13 cellular contexts compared by ENCODE assay signal in the genomic region with DNA sequence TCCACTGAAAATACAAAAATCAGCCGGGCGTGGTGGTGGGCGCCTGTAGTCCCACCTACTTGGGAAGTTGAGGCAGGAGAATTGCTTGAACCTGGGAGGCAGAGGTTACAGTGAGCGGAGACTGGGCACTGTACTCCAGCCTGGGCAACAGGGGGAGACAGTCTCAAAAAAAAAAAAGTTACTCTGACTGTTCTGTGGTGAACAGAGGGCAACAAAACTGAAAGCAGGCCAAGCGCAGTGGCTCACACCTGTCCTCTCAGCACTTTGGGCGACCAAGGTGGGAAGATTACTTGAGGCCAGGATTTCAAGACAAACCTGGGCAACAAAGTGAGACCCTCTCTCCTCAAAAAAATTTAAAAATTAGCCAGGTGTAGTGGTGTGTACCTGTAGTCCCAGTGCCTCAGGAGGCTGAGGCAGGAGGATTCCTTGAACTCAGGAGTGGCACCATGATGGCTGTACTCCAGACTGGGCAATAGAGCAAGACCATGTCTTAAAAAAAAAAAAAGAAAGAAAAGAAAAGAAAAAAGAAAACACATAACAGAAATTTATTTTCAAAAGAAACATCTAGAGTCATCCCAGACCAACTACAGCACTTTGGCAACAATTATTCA. TPM values are rescaled to one million over a fixed set of nuclear protein-coding genes. Genes with fewer than 3 reads are reported as not detected.
DNase-seq lines count a peak whose midpoint lies in the region; ATAC-seq, FAIRE-seq and TF ChIP-seq lines count a peak whose summit lies in the region.
"Had no signal": no experiment of that assay in that cellular context is flagged by ENCODE, and none has a peak within 500 bp of the region (broad histone marks: within the 10 kb centered on the region; RNA-seq: fewer than 3 reads in every experiment).

No MANE protein-coding gene starts in this region.

- H3K36me3 ChIP-seq in RWPE2 (ENCODE audit: low read depth) (no peaks in the 10 kb centered on the region), adrenal gland (replicated peaks in 1 of 2) (no peaks in the 10 kb centered on the region)
- H3K36me3 ChIP-seq: right lobe of liver, SJCRH30 had no signal

- no peaks in the 10 kb centered on the region for H3K23me2 ChIP-seq in H9 (ENCODE audit: insufficient read length, low read depth, low read length, poor library complexity, severe bottlenecking)

- H3K56ac ChIP-seq in H9 (ENCODE audit: insufficient read length, low read depth, low read length) = no peak overlapping the region

- no peak overlapping the region for H4K5ac ChIP-seq in H9 (ENCODE audit: insufficient read length, low read depth, low read length)

- H3K4me3 Mint-ChIP-seq in H9 = no peak overlapping the region
- H3K4me3 Mint-ChIP-seq: CD4-positive, alpha-beta T cell had no signal

- H2BK15ac ChIP-seq in H9 (ENCODE audit: low read depth, low read length) = no peak overlapping the region

- no peak for FAIRE-seq in GM19239 (lab: Jason Lieb, UNC)

- no peak overlapping the region for H3K4ac ChIP-seq in H9 (ENCODE audit: low read depth, low read length)

- H2AFZ ChIP-seq in H9 (ENCODE audit: low read length) = no peak overlapping the region

- TF ChIP-seq CTCF in GM12865 (IDR thresholded peaks at IDR 0.05; ENCODE audit: insufficient read depth, low read depth, low read length, missing control alignments) = peak; percentile 8
- peak; percentile 56; the same call in 2 of the 3 replicates for TF ChIP-seq CTCF in H9 (conservative IDR thresholded peaks at IDR 0.05)
- peak; percentile 17 for TF ChIP-seq CTCF in RWPE2 (IDR thresholded peaks at IDR 0.05; ENCODE audit: poor library complexity, severe bottlenecking)
- peak; percentile 11 for TF ChIP-seq CTCF in fibroblast of mammary gland (conservative IDR thresholded peaks at IDR 0.05; ENCODE audit: control insufficient read depth, insufficient read depth, low read depth, low read length)
- no peak for TF ChIP-seq CTCF in adrenal gland (IDR thresholded peaks at IDR 0.05)

- intact Hi-C loops in adrenal gland (cut with DNase I) = no loop called here

- no peak overlapping the region for H3K4me2 ChIP-seq in H9 (ENCODE audit: insufficient read depth, insufficient read length, low read length)

- ATAC-seq in RWPE2 (ENCODE audit: low read depth) = 0 out of 3 replicates have a peak, but pooled peaks have one; percentile 36

- H3K9me3 ChIP-seq in H9 (ENCODE audit: control insufficient read depth, low read depth, low read length) (no peaks in the 10 kb centered on the region), RWPE2 (ENCODE audit: severe bottlenecking) (no peaks in the 10 kb centered on the region), adrenal gland (replicated peaks in 1 of 3) (no peaks in the 10 kb centered on the region)
- H3K9me3 ChIP-seq: right lobe of liver, SJCRH30 had no signal

- no peak overlapping the region for H2BK20ac ChIP-seq in H9 (ENCODE audit: low read depth, low read length, poor library complexity, severe bottlenecking)

- no peaks in the 10 kb centered on the region for H4K20me1 ChIP-seq in H9 (ENCODE audit: control insufficient read depth, insufficient read depth, insufficient read length)

- no peak overlapping the region for H3K14ac ChIP-seq in H9 (ENCODE audit: insufficient read depth, low read length)

- H3K27me3 ChIP-seq in H9 (ENCODE audit: insufficient read depth, low read length) (no peaks in the 10 kb centered on the region), RWPE2 (ENCODE audit: insufficient read depth, poor library complexity, severe bottlenecking) (no peaks in the 10 kb centered on the region), adrenal gland (no peaks in the 10 kb centered on the region)
- H3K27me3 ChIP-seq: right lobe of liver, SJCRH30 had no signal

- H3K27me3 Mint-ChIP-seq in H9 (ENCODE audit: low read depth) = no peaks in the 10 kb centered on the region
- H3K27me3 Mint-ChIP-seq: CD4-positive, alpha-beta T cell had no signal

- no CpG with 5 or more reads among the region's 6 CpGs for WGBS in H9 (ENCODE audit: extremely low coverage, insufficient read length, low lambda C conversion rate)
- WGBS in adrenal gland, 4 donors = 94 to 100% (median 97%) methylated on average over 6 of the region's 6 CpGs

- TF ChIP-seq POLR2A in adrenal gland (IDR thresholded peaks at IDR 0.05) = no peak

- H2BK12ac ChIP-seq in H9 (ENCODE audit: insufficient read length, low read depth, low read length) = no peak overlapping the region

- no peaks in the 10 kb centered on the region for H3K79me1 ChIP-seq in H9 (ENCODE audit: insufficient read depth, low read depth, low read length, poor library complexity, severe bottlenecking)

- H3K9ac ChIP-seq in H9 (ENCODE audit: extremely low read depth, insufficient read length, low read length) = no peak overlapping the region

- H2AK5ac ChIP-seq in H9 (ENCODE audit: insufficient read length, low read length) = no peak overlapping the region

- no peak overlapping the region for H3K18ac ChIP-seq in H9 (ENCODE audit: insufficient read length, low read depth, low read length)

- no peak overlapping the region for H4K8ac ChIP-seq in H9 (replicated peaks; ENCODE audit: insufficient read length, low read depth, low read length)

- no peak overlapping the region for H4K91ac ChIP-seq in H9 (ENCODE audit: insufficient read length, low read depth, low read length)

- H2BK120ac ChIP-seq in H9 (ENCODE audit: low read depth, low read length, poor library complexity, severe bottlenecking) = no peak overlapping the region

- no peak overlapping the region for H3T11ph ChIP-seq in H9 (ENCODE audit: low read length)

- H3K79me2 ChIP-seq in H9 (ENCODE audit: insufficient read depth, low read length) = no peaks in the 10 kb centered on the region

- no peak overlapping the region for H3K27ac ChIP-seq in H9 (ENCODE audit: insufficient read length, low read depth, low read length)
- H3K27ac ChIP-seq in RWPE2 (ENCODE audit: poor library complexity, severe bottlenecking) = no peak overlapping the region
- H3K27ac ChIP-seq in adrenal gland = no peak overlapping the region
- H3K27ac ChIP-seq: right lobe of liver, SJCRH30 had no signal

- H3K4me3 ChIP-seq in GM12865 (ENCODE audit: low read depth, low read length) (no peak overlapping the region), RWPE2 (ENCODE audit: severe bottlenecking) (no peak overlapping the region), fibroblast of mammary gland (ENCODE audit: control insufficient read depth, low read depth, low read length) (no peak overlapping the region), adrenal gland (no peak overlapping the region)
- H3K4me3 ChIP-seq: right lobe of liver, SJCRH30 had no signal

- peak; percentile 41 for DNase-seq in GM12865 (ENCODE audit: low read depth)
- DNase-seq in H9 = no peak
- DNase-seq in RWPE2 (ENCODE audit: low spot score) = no peak
- DNase-seq in fibroblast of mammary gland (ENCODE audit: low read depth) = no peak
- no peak for DNase-seq in SK-N-DZ (ENCODE audit: low spot score)
- no peak for DNase-seq in adrenal gland
- no peak for DNase-seq in NCI-H2227 (lab: John Stamatoyannopoulos, UW; ENCODE audit: unreplicated experiment)
- no peak for DNase-seq in GM19239 (ENCODE audit: insufficient read length, low spot score)
- DNase-seq: activated CD4-positive, alpha-beta T cell treated with anti-CD3 and anti-CD28 coated beads for 4 hours; CD4-positive, alpha-beta T cell; right lobe of liver had no signal

- H3K4me1 ChIP-seq in H9 (ENCODE audit: insufficient read depth, low read length) (no peaks in the 10 kb centered on the region), RWPE2 (ENCODE audit: insufficient read depth, poor library complexity, severe bottlenecking) (no peaks in the 10 kb centered on the region), adrenal gland (replicated peaks in 1 of 2) (no peaks in the 10 kb centered on the region)
- H3K4me1 ChIP-seq: right lobe of liver, SJCRH30 had no signal

- H3K23ac ChIP-seq in H9 (ENCODE audit: insufficient read length, low read depth, low read length) = no peak overlapping the region

- H3K27ac Mint-ChIP-seq in H9 = no peak overlapping the region
- H3K27ac Mint-ChIP-seq: activated naive CD4-positive, alpha-beta T cell treated with anti-CD3 and anti-CD28 coated beads, Interleukin-2, amount 50 U/mL, for 72 hours; CD4-positive, alpha-beta T cell had no signal

- H3K36me3 Mint-ChIP-seq in H9 (ENCODE audit: insufficient read depth in 1 of 3, low read depth in 3 of 3) = no peaks in the 10 kb centered on the region
- H3K36me3 Mint-ChIP-seq: activated naive CD4-positive, alpha-beta T cell treated with anti-CD3 and anti-CD28 coated beads, Interleukin-2, amount 50 U/mL, for 72 hours had no signal

- H2BK5ac ChIP-seq in H9 (ENCODE audit: insufficient read length, low read length) = no peak overlapping the region

- H3K9me3 Mint-ChIP-seq in H9 = no peaks in the 10 kb centered on the region
- H3K9me3 Mint-ChIP-seq: activated naive CD4-positive, alpha-beta T cell treated with anti-CD3 and anti-CD28 coated beads, Interleukin-2, amount 50 U/mL, for 72 hours; CD4-positive, alpha-beta T cell had no signal

- no peaks in the 10 kb centered on the region for H3K4me1 Mint-ChIP-seq in H9

RNA-seq across cellular contexts. Expression of gene RTN4, which starts 13.6 kb away (rescaled TPM):
- total RNA-seq in H9 (2021) = 200 and 205 TPM in 2 replicates
- 167 and 176 TPM in 2 replicates for polyA plus RNA-seq in SK-N-DZ (2014; cell fraction: cytosol; rRNA removed)
- polyA plus RNA-seq in SK-N-DZ (2014; cell fraction: nucleus; rRNA removed) = 101 and 109 TPM in 2 replicates
- 100 to 1,000 TPM; 216 to 538 (median 477) TPM for total RNA-seq in adrenal gland
- polyA plus RNA-seq in adrenal gland = 100 to 1,000 TPM; 240 to 694 (median 266) TPM

Comparison
In these comparisons a context has a peak if more than half of its experiments do, and no peak if none do; other contexts are left out.
1. CTCF ChIP-seq: peak in GM12865 (single experiment), H9 (single experiment), RWPE2 (single experiment) and fibroblast of mammary gland (single experiment); none in adrenal gland (0 of 6).